13 cellular contexts compared by ENCODE assay signal in genomic region chr11:48050304-48050703, GRCh38.
DNase-seq lines count a peak whose midpoint lies in the region; ATAC-seq and TF ChIP-seq lines count a peak whose summit lies in the region.
"Had no signal": no experiment of that assay in that cellular context is flagged by ENCODE, and none has a peak within 500 bp of the region (broad histone marks: within the 10 kb centered on the region; RNA-seq: fewer than 3 reads in every experiment).

No MANE protein-coding gene starts in this region.

- H3K4me3 ChIP-seq in HL-60 (replicated peaks; ENCODE audit: insufficient read depth, low read length), result no peak overlapping the region
- H3K4me3 ChIP-seq in neutrophil (ENCODE audit: low read depth in 1 of 2, low read length in 1 of 2), result peak overlapping the region; percentile 19 to 30

- H3K27ac ChIP-seq in HL-60 (replicated peaks), result peak overlapping the region; percentile 39
- peak overlapping the region; percentile 95 for H3K27ac ChIP-seq in neutrophil

- H3K9me3 ChIP-seq in neutrophil, result no peaks in the 10 kb centered on the region

- peaks cover 0 to 3% (median 0%) of the 10 kb centered on the region in 7 donors for H3K9me3 Mint-ChIP-seq in CD14-positive monocyte
- no peaks in the 10 kb centered on the region for H3K9me3 Mint-ChIP-seq in effector memory CD8-positive, alpha-beta T cell
- H3K9me3 Mint-ChIP-seq: dendritic cell treated with granulocyte-macrophage colony-stimulating factor and Interleukin-4, amounts not matched to agents 40 ng/mL and 50 ng/mL, for 4 days had no signal

- H3K4me3 Mint-ChIP-seq in CD14-positive monocyte, result no peak overlapping the region
- H3K4me3 Mint-ChIP-seq in effector memory CD8-positive, alpha-beta T cell, result peak overlapping the region; percentile 25 to 62
- H3K4me3 Mint-ChIP-seq: dendritic cell treated with granulocyte-macrophage colony-stimulating factor and Interleukin-4, amounts not matched to agents 40 ng/mL and 50 ng/mL, for 4 days had no signal

- H3K27me3 ChIP-seq in HL-60 (ENCODE audit: insufficient read depth, poor library complexity, severe bottlenecking) (no peaks in the 10 kb centered on the region), neutrophil (no peaks in the 10 kb centered on the region)

- peak overlapping the region; percentile 29 to 87 (median 59) for H3K27ac Mint-ChIP-seq in CD14-positive monocyte
- peak overlapping the region in 1 of 2 donors; percentile 91 for H3K27ac Mint-ChIP-seq in effector memory CD8-positive, alpha-beta T cell
- H3K27ac Mint-ChIP-seq: dendritic cell treated with granulocyte-macrophage colony-stimulating factor and Interleukin-4, amounts not matched to agents 40 ng/mL and 50 ng/mL, for 4 days had no signal

- H3K4me1 Mint-ChIP-seq in CD14-positive monocyte, result peaks cover 84% of the 10 kb centered on the region
- peaks cover 56 to 68% of the 10 kb centered on the region in 2 donors for H3K4me1 Mint-ChIP-seq in effector memory CD8-positive, alpha-beta T cell (ENCODE audit: low read depth in 2 of 2)

- H3K36me3 Mint-ChIP-seq in CD14-positive monocyte, result peaks cover 23 to 38% of the 10 kb centered on the region in 2 donors
- peaks cover under 1% of the 10 kb centered on the region for H3K36me3 Mint-ChIP-seq in effector memory CD8-positive, alpha-beta T cell (ENCODE audit: insufficient read depth)

- no peaks in the 10 kb centered on the region for H3K27me3 Mint-ChIP-seq in CD14-positive monocyte (ENCODE audit: low read depth in 3 of 3)
- no peaks in the 10 kb centered on the region for H3K27me3 Mint-ChIP-seq in effector memory CD8-positive, alpha-beta T cell
- H3K27me3 Mint-ChIP-seq: dendritic cell treated with granulocyte-macrophage colony-stimulating factor and Interleukin-4, amounts not matched to agents 40 ng/mL and 50 ng/mL, for 4 days had no signal

- intact Hi-C loops in CD14-positive monocyte (cut with micrococcal nuclease), result loop anchor here in 1 of 2 donors (5.0 kb wide), 1 partner anchor 33 kb away; no protein-coding TSS in a partner anchor

- ATAC-seq in effector memory CD8-positive, alpha-beta T cell (replicated peaks), result peak; percentile 58
- ATAC-seq in GM21723 (IDR thresholded peaks at IDR 0.05; ENCODE audit: unreplicated experiment) (no peak), HG03108 (IDR thresholded peaks at IDR 0.05; ENCODE audit: unreplicated experiment) (no peak), GM18520 (IDR thresholded peaks at IDR 0.05; ENCODE audit: unreplicated experiment) (no peak)
- ATAC-seq: HCT116 had no signal

- no peaks in the 10 kb centered on the region for H3K36me3 ChIP-seq in neutrophil

- DNase-seq in CD14-positive monocyte (ENCODE audit: low spot score) (no peak), HL-60 (ENCODE audit: low read depth in 1 of 2, low spot score in 1 of 2) (peak in 1 of 2 experiments; percentile 44)
- DNase-seq in effector memory CD8-positive, alpha-beta T cell, result no peak
- no peak for DNase-seq in effector CD8-positive, alpha-beta T cell (lab: John Stamatoyannopoulos, UW)
- DNase-seq: activated CD4-positive, CD25-positive, alpha-beta regulatory T cell treated with anti-CD3 and anti-CD28 coated beads, Interleukin-2, amount 50 U/mL, for 72 hours; GDM1; stimulated activated CD8-positive, alpha-beta memory T cell treated with anti-CD3 and anti-CD28 coated beads, Interleukin-4, amount 100 ng/mL, for 48 hours had no signal

- peaks cover 91 to 95% of the 10 kb centered on the region in 2 experiments for H3K4me1 ChIP-seq in neutrophil (ENCODE audit: control insufficient read depth in 1 of 2, insufficient read depth in 1 of 2, low read depth in 1 of 2, low read length in 1 of 2)

- TF ChIP-seq CTCF in CD14-positive monocyte (IDR thresholded peaks at IDR 0.05), result no peak
- TF ChIP-seq CTCF in HL-60 (IDR thresholded peaks at IDR 0.05; ENCODE audit: insufficient read depth, low read length), result no peak
- TF ChIP-seq CTCF in neutrophil (IDR thresholded peaks at IDR 0.05), result no peak

Comparison
In these comparisons a context has a peak if more than half of its experiments do, and no peak if none do; other contexts are left out.
1. H3K4me3 Mint-ChIP-seq: peak in effector memory CD8-positive, alpha-beta T cell (2 of 2); none in CD14-positive monocyte (0 of 2).